ENCODE assay signal across 8 cellular contexts in genomic region chr4:159071178-159071968, GRCh38. TPM values are rescaled to one million over a fixed set of nuclear protein-coding genes. Genes with fewer than 3 reads are reported as not detected.
DNase-seq lines count a peak whose midpoint lies in the region; ATAC-seq, FAIRE-seq and TF ChIP-seq lines count a peak whose summit lies in the region.

No MANE protein-coding gene starts in this region.

- peaks cover 6% of the 10 kb centered on the region for H3K4me1 Mint-ChIP-seq in activated T-helper 2 cell treated with anti-CD3 and anti-CD28 coated beads, Interferon-gamma antibody, Interleukin-2, Interleukin-4, amounts not matched to agents 10 μg/mL and 5 μg/mL and 100 μg/mL, durations not matched to agents 14 hours and 24 hours and 36 hours (ENCODE audit: low read depth)

- H2AFZ ChIP-seq in K562 (ENCODE audit: low read depth, low read length) = no peak overlapping the region; the same call in 1 of the 2 replicates

- H3K9me1 ChIP-seq in K562 (ENCODE audit: control insufficient read depth, insufficient read depth, low read length) = no peaks in the 10 kb centered on the region

- H3K9me3 Mint-ChIP-seq in activated T-helper 2 cell treated with anti-CD3 and anti-CD28 coated beads, Interferon-gamma antibody, Interleukin-2, Interleukin-4, amounts not matched to agents 10 μg/mL and 5 μg/mL and 100 μg/mL, durations not matched to agents 14 hours and 24 hours and 36 hours = no peaks in the 10 kb centered on the region

- no peaks in the 10 kb centered on the region for H3K4me1 ChIP-seq in K562 (replicated peaks in 1 of 2; ENCODE audit: control insufficient read depth in 2 of 2, insufficient read depth in 2 of 2, low read length in 2 of 2)

- peak; percentile 32; the same call in 2 of the 3 replicates for ATAC-seq in K562
- ATAC-seq in GM19455 (IDR thresholded peaks at IDR 0.05; ENCODE audit: unreplicated experiment) = no peak

- TF ChIP-seq POLR2A in K562 (conservative IDR thresholded peaks at IDR 0.05) = no peak

- no peak overlapping the region for H3K27ac ChIP-seq in K562 (ENCODE audit: extremely low read depth, low read depth, low read length)

- CTCF ChIA-PET in K562 (lab: Yijun Ruan, JAX; ENCODE audit: low intra/inter-chr PET ratio) = no interaction called here

- H3K79me2 ChIP-seq in K562 (ENCODE audit: control insufficient read depth, insufficient read depth, low read length) = no peaks in the 10 kb centered on the region

- in situ Hi-C loops in K562 (cut with MboI) = no loop called here

- no peak for TF ChIP-seq EP300 in K562 (IDR thresholded peaks at IDR 0.05; ENCODE audit: low read length)

- H3K9ac ChIP-seq in K562 (ENCODE audit: insufficient read depth in 1 of 2, low read depth in 2 of 2, low read length in 2 of 2) = no peak overlapping the region

- no peak overlapping the region for H3K4me3 Mint-ChIP-seq in activated T-helper 2 cell treated with anti-CD3 and anti-CD28 coated beads, Interferon-gamma antibody, Interleukin-2, Interleukin-4, amounts not matched to agents 10 μg/mL and 5 μg/mL and 100 μg/mL, durations not matched to agents 14 hours and 24 hours and 36 hours (ENCODE audit: low read depth)

- H3K4me2 ChIP-seq in K562 (ENCODE audit: insufficient read depth, low read length) = no peak overlapping the region

- DNase-seq in HT-29 (ENCODE audit: low spot score) (peak; percentile 54), K562 (ENCODE audit: extremely low read depth in 1 of 4, low spot score in 3 of 4) (no peak), hepatic stellate cell (ENCODE audit: low spot score) (peak; percentile 14), skeletal muscle cell (ENCODE audit: low read depth) (peak; percentile 67), D721Med (ENCODE audit: insufficient read length, low spot score) (no peak), HuH-7.5 (ENCODE audit: low spot score) (no peak)
- DNase-seq in activated T-helper 2 cell treated with anti-CD3 and anti-CD28 coated beads, Interferon-gamma antibody, Interleukin-2, Interleukin-4, amounts not matched to agents 10 μg/mL and 5 μg/mL and 100 μg/mL, durations not matched to agents 14 hours and 24 hours and 36 hours (ENCODE audit: low spot score) = no peak

- POLR2A ChIA-PET in K562 (lab: Yijun Ruan, JAX) = interaction anchor here (0.6 kb wide), 1 partner anchor 165 kb away, joined by 3 read pairs; no protein-coding TSS in a partner anchor

- intact Hi-C loops in K562 (cut with micrococcal nuclease) = no loop called here
- intact Hi-C loops in activated T-helper 2 cell treated with anti-CD3 and anti-CD28 coated beads, Interferon-gamma antibody, Interleukin-2, Interleukin-4, amounts not matched to agents 10 μg/mL and 5 μg/mL and 100 μg/mL, durations not matched to agents 14 hours and 24 hours and 36 hours (cut with micrococcal nuclease) = no loop called here

- H3K27ac Mint-ChIP-seq in activated T-helper 2 cell treated with anti-CD3 and anti-CD28 coated beads, Interferon-gamma antibody, Interleukin-2, Interleukin-4, amounts not matched to agents 10 μg/mL and 5 μg/mL and 100 μg/mL, durations not matched to agents 14 hours and 24 hours and 36 hours = no peak overlapping the region

- H3K9me3 ChIP-seq in K562 (replicated peaks; ENCODE audit: control insufficient read depth, insufficient read depth, low read depth, low read length) = no peaks in the 10 kb centered on the region

- H4K20me1 ChIP-seq in K562 (replicated peaks; ENCODE audit: control insufficient read depth, insufficient read depth, low read length) = no peaks in the 10 kb centered on the region

- H3K27me3 Mint-ChIP-seq in activated T-helper 2 cell treated with anti-CD3 and anti-CD28 coated beads, Interferon-gamma antibody, Interleukin-2, Interleukin-4, amounts not matched to agents 10 μg/mL and 5 μg/mL and 100 μg/mL, durations not matched to agents 14 hours and 24 hours and 36 hours (ENCODE audit: low read depth) = peaks cover 12% of the 10 kb centered on the region

- no peak for TF ChIP-seq CTCF in K562 (IDR thresholded peaks at IDR 0.05 in 2 of 3, conservative IDR thresholded peaks at IDR 0.05 in 1 of 3; ENCODE audit: insufficient read depth in 2 of 3, low read depth in 1 of 3, low read length in 3 of 3)
- TF ChIP-seq CTCF in D721Med (IDR thresholded peaks at IDR 0.05; ENCODE audit: insufficient read depth, missing control alignments) = no peak

- BruUV-seq in K562 (replicated peaks; lab: Mats Ljungman, UMichigan) = no TSS peak

- no peaks in the 10 kb centered on the region for H3K27me3 ChIP-seq in K562 (ENCODE audit: control insufficient read depth in 2 of 2, insufficient read depth in 2 of 2, low read length in 2 of 2)

- FAIRE-seq in K562 (lab: Jason Lieb, UNC) = no peak
- no peak for FAIRE-seq in D721Med (lab: Jason Lieb, UNC)

- H3K36me3 Mint-ChIP-seq in activated T-helper 2 cell treated with anti-CD3 and anti-CD28 coated beads, Interferon-gamma antibody, Interleukin-2, Interleukin-4, amounts not matched to agents 10 μg/mL and 5 μg/mL and 100 μg/mL, durations not matched to agents 14 hours and 24 hours and 36 hours (ENCODE audit: low read depth) = no peaks in the 10 kb centered on the region

- H3K4me3 ChIP-seq in K562 = no peak overlapping the region
- no peak overlapping the region for H3K4me3 ChIP-seq in skeletal muscle cell (ENCODE audit: low read depth, low read length)

- 25% methylated on average over 1 of the region's 1 CpG for WGBS in K562 (ENCODE audit: insufficient coverage, low coverage, missing lambda C conversion rate)

- no peaks in the 10 kb centered on the region for H3K36me3 ChIP-seq in K562 (ENCODE audit: control insufficient read depth, insufficient read depth, low read length)

- TF ChIP-seq RAD21 in K562 (CRISPR knock-in tag; conservative IDR thresholded peaks at IDR 0.05 in 1 of 2, IDR thresholded peaks at IDR 0.05 in 1 of 2) = no peak

TF ChIP-seq in K562, 482 proteins besides CTCF, POLR2A, EP300 and RAD21:
- TF ChIP-seq ATF3 (IDR thresholded peaks at IDR 0.05) (peak; percentile 37; the same call in 1 of the 2 replicates), ATF3 (CRISPR knock-in tag; conservative IDR thresholded peaks at IDR 0.05) (no peak), JUND (IDR thresholded peaks at IDR 0.05; ENCODE audit: borderline replicate concordance, low read depth, low read length) (peak; percentile 30; the same call in 1 of the 2 replicates), JUND (tag; IDR thresholded peaks at IDR 0.05; ENCODE audit: borderline replicate concordance, low read depth, low read length) (no peak), CEBPG (CRISPR knock-in tag; IDR thresholded peaks at IDR 0.05) (no peak), CEBPG (tag; conservative IDR thresholded peaks at IDR 0.05 in 1 of 2, IDR thresholded peaks at IDR 0.05 in 1 of 2) (no peak)
TF ChIP-seq in K562: peak in this region for 2.

RNA-seq across cellular contexts. Expression of gene RAPGEF2, which starts 31.5 kb away (rescaled TPM):
- 10.8 and 13.0 TPM in 2 replicates for total RNA-seq in HT-29 (2014; rRNA removed; shearing (Covaris generic))
- total RNA-seq in K562 (2011; cell fraction: chromatin; rRNA removed; ENCODE audit: low replicate concordance) = 50.9 and 149 TPM in 2 replicates
- 21.8 and 31.8 TPM in 2 replicates for total RNA-seq in K562 (2011; cell fraction: nucleolus; rRNA removed)
- 43.3 and 46.7 TPM in 2 replicates for total RNA-seq in K562 (2011; cell fraction: nucleoplasm; rRNA removed)
- total RNA-seq in K562 (2014; rRNA removed) (21.2 and 21.4 TPM in 2 replicates), K562 (2014; rRNA removed; fragmentation: Illumina TruSeq; extraction: Trizol) (24.1 and 27.3 TPM in 2 replicates), K562 (2015; rRNA removed; fragmentation: Illumina TruSeq; extraction: Trizol) (29.9 and 32.6 TPM in 2 replicates), K562 (2021) (17.1 and 23.1 TPM in 2 replicates)
- polyA plus RNA-seq in K562 (2011; rRNA removed) (28.4 and 31.1 TPM in 2 replicates), K562 (2014; fragmentation: Illumina TruSeq; extraction: Trizol) (22.1 and 26.8 TPM in 2 replicates), K562 (2014; fragmentation: Nextera tagmentation; extraction: Ambion mirVana) (1 to 10 TPM; 3.1 to 3.4 TPM), K562 (2014; rRNA removed) (13.1 and 15.0 TPM in 2 replicates)
- 15.8 and 20.2 TPM in 2 replicates for polyA plus RNA-seq in K562 (2011; cell fraction: cytosol; rRNA removed)
- polyA plus RNA-seq in K562 (2011; cell fraction: nucleus; rRNA removed) = 45.9 and 58.3 TPM in 2 replicates
- 16.1 and 24.1 TPM in 2 replicates for polyA plus RNA-seq in K562 (2012)
- polyA minus RNA-seq in K562 (2011; rRNA and poly(A)+ RNA removed) = 127 and 148 TPM in 2 replicates
- polyA minus RNA-seq in K562 (2011; cell fraction: cytosol; rRNA and poly(A)+ RNA removed) = 23.8 and 34.2 TPM in 2 replicates
- polyA minus RNA-seq in K562 (2011; cell fraction: nucleus; rRNA and poly(A)+ RNA removed) = 42.3 and 86.1 TPM in 2 replicates
- 17.0 TPM in 2 replicates for total RNA-seq in activated T-helper 2 cell treated with anti-CD3 and anti-CD28 coated beads, Interferon-gamma antibody, Interleukin-2, Interleukin-4, amounts not matched to agents 10 μg/mL and 5 μg/mL and 100 μg/mL, durations not matched to agents 14 hours and 24 hours and 36 hours

Comparison
In these comparisons a context has a peak if more than half of its experiments do, and no peak if none do; other contexts are left out.
1. DNase-seq: peak in HT-29 (single experiment), hepatic stellate cell (single experiment) and skeletal muscle cell (single experiment); none in K562 (0 of 4), D721Med (single experiment), HuH-7.5 (single experiment) and activated T-helper 2 cell treated with anti-CD3 and anti-CD28 coated beads, Interferon-gamma antibody, Interleukin-2, Interleukin-4, amounts not matched to agents 10 μg/mL and 5 μg/mL and 100 μg/mL, durations not matched to agents 14 hours and 24 hours and 36 hours (single experiment).